ENCODE assay signal across 9 cellular contexts in genomic region chr1:152459596-152460528, GRCh38. TPM values are rescaled to one million over a fixed set of nuclear protein-coding genes. Genes with fewer than 3 reads are reported as not detected.
DNase-seq lines count a peak whose midpoint lies in the region; ATAC-seq and TF ChIP-seq lines count a peak whose summit lies in the region.
"Had no signal": no experiment of that assay in that cellular context is flagged by ENCODE, and none has a peak within 500 bp of the region (broad histone marks: within the 10 kb centered on the region; RNA-seq: fewer than 3 reads in every experiment).

No MANE protein-coding gene starts in this region.

- DNase-seq in DMS 273 treated with DMSO at 0.1 percent for 48 hours (lab: John Stamatoyannopoulos, UW) (peak; percentile 35), RWPE2 (ENCODE audit: low spot score) (no peak), Right ventricle myocardium superior (peak; percentile 82), sciatic nerve (ENCODE audit: low spot score) (peak; percentile 80), dedifferentiated amniotic fluid mesenchymal stem cell (ENCODE audit: extremely low spot score) (no peak)
- peak; percentile 91 for DNase-seq in activated effector memory CD4-positive, alpha-beta T cell treated with anti-CD3 and anti-CD28 coated beads, Interleukin-2, amount 50 U/mL, for 16 hours

- ATAC-seq in GM19372 (IDR thresholded peaks at IDR 0.05; ENCODE audit: low read depth, unreplicated experiment) (peak; percentile 96), HG03457 (IDR thresholded peaks at IDR 0.05; ENCODE audit: unreplicated experiment) (peak; percentile 85), RWPE2 (ENCODE audit: low read depth) (peak; percentile 57; the same call in 1 of the 3 replicates), Right ventricle myocardium superior (ENCODE audit: poor library complexity) (peak; percentile 75), sciatic nerve (peak; percentile 79)

- no peaks in the 10 kb centered on the region for H3K9me3 ChIP-seq in RWPE2 (ENCODE audit: severe bottlenecking)

- H3K27ac ChIP-seq in RWPE2 (ENCODE audit: poor library complexity, severe bottlenecking): no peak overlapping the region

- no peaks in the 10 kb centered on the region for H3K36me3 ChIP-seq in RWPE2 (ENCODE audit: low read depth)

- peak; percentile 92 for TF ChIP-seq CTCF in RWPE2 (IDR thresholded peaks at IDR 0.05; ENCODE audit: poor library complexity, severe bottlenecking)

- H3K4me3 ChIP-seq in RWPE2 (ENCODE audit: severe bottlenecking): no peak overlapping the region
- H3K4me3 ChIP-seq: skin epidermis had no signal

- H3K27me3 ChIP-seq in RWPE2 (ENCODE audit: insufficient read depth, poor library complexity, severe bottlenecking): no peaks in the 10 kb centered on the region

- intact Hi-C loops in Right ventricle myocardium superior (cut with DNase I) (loop anchor here (5.0 kb wide), 1 partner anchor 273 kb away; no protein-coding TSS in a partner anchor), sciatic nerve (cut with DNase I) (loop anchor here (10.0 kb wide), 1 partner anchor 405 kb away; no protein-coding TSS in a partner anchor)

- no peaks in the 10 kb centered on the region for H3K4me1 ChIP-seq in RWPE2 (ENCODE audit: insufficient read depth, poor library complexity, severe bottlenecking)

RNA-seq across cellular contexts. Expression of gene CRNN, which starts 45.8 kb away (rescaled TPM):
- total RNA-seq in Right ventricle myocardium superior (not detected), sciatic nerve (not detected)

RNA-seq across cellular contexts. Expression of gene LCE5A, which starts 50.7 kb away (rescaled TPM):
- total RNA-seq in Right ventricle myocardium superior: not detected
- not detected for total RNA-seq in sciatic nerve

RNA-seq across cellular contexts. Expression of gene CRCT1, which starts 54.4 kb away (rescaled TPM):
- total RNA-seq in Right ventricle myocardium superior: not detected
- not detected for total RNA-seq in sciatic nerve

Comparison
In these comparisons a context has a peak if more than half of its experiments do, and no peak if none do; other contexts are left out.
1. DNase-seq: peak in DMS 273 treated with DMSO at 0.1 percent for 48 hours (single experiment), activated effector memory CD4-positive, alpha-beta T cell treated with anti-CD3 and anti-CD28 coated beads, Interleukin-2, amount 50 U/mL, for 16 hours (single experiment), Right ventricle myocardium superior (single experiment) and sciatic nerve (single experiment); none in RWPE2 (single experiment) and dedifferentiated amniotic fluid mesenchymal stem cell (single experiment).
2. Peak in every context shown above with its lines, with median percentiles within 50 percentile points of each other: ATAC-seq.